1 cellular context compared by ENCODE assay signal in the genomic region with DNA sequence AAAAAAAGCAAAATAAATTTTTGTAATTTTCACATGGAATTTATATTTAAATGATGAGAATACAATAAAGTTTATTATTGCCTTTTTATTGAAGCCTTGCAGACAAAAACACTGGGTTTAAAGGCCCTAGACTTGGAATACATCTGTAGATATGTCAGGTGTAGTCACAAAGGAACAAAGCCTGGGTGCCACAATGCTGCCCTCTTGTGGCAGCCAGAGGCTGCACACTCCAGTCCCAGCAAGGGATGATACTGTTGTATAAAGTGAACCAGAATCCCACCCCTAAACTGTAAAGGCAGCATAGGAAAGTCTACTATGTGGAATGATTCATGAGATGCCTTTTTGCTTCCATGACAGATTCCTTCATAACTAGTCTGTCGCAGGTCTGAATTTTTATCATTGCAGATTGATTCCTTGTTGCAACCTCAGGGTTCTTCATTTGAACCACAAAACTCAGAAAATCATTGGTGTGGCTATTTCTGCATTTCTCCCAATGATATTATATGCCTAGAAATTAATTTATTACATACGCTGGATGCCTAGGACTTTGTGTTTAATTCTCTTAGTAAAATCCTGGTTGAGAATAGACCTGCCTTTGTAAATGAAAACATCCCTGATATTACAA.
A peak's percentile ranks its signal among the peaks of the same experiment; 100 is the strongest.
TF ChIP-seq lines count a peak whose summit lies in the region.

No MANE protein-coding gene starts in this region.

TF ChIP-seq in HepG2, 621 proteins besides CTCF, POLR2A, EP300 and RAD21 (continued from another document and continues in another):
- TF ChIP-seq ZNF513 (CRISPR knock-in tag; conservative IDR thresholded peaks at IDR 0.05) (no peak), SOX6 (IDR thresholded peaks at IDR 0.05) (no peak), SOX6 (CRISPR knock-in tag; IDR thresholded peaks at IDR 0.05) (peak; percentile 34; the same call in 1 of the 2 replicates), ASH2L (IDR thresholded peaks at IDR 0.05; ENCODE audit: insufficient read length, low read depth, low read length) (peak; percentile 37), ZBTB25 (CRISPR knock-in tag; IDR thresholded peaks at IDR 0.05) (peak; percentile 26; the same call in 1 of the 2 replicates), THAP11 (CRISPR knock-in tag; IDR thresholded peaks at IDR 0.05) (0 out of 2 replicates have a peak, but pooled peaks have one; percentile 25), ZNF326 (CRISPR knock-in tag; IDR thresholded peaks at IDR 0.05; ENCODE audit: borderline replicate concordance) (no peak), ZSCAN30 (CRISPR knock-in tag; IDR thresholded peaks at IDR 0.05) (no peak), ZNF557 (CRISPR knock-in tag; IDR thresholded peaks at IDR 0.05) (no peak), ZNF263 (CRISPR knock-in tag; IDR thresholded peaks at IDR 0.05) (no peak), BCL6 (CRISPR knock-in tag; IDR thresholded peaks at IDR 0.05) (0 out of 2 replicates have a peak, but pooled peaks have one; percentile 17), RFX3 (CRISPR knock-in tag; IDR thresholded peaks at IDR 0.05) (0 out of 2 replicates have a peak, but pooled peaks have one; percentile 7), ARID3A (IDR thresholded peaks at IDR 0.05; ENCODE audit: low read depth, low read length) (peak; percentile 19; the same call in 1 of the 2 replicates), REPIN1 (CRISPR knock-in tag; IDR thresholded peaks at IDR 0.05; ENCODE audit: borderline replicate concordance, low read depth) (0 out of 2 replicates have a peak, but pooled peaks have one; percentile 46), SMAD3 (CRISPR knock-in tag; IDR thresholded peaks at IDR 0.05) (peak; percentile 44; the same call in 1 of the 2 replicates), ZMAT5 (CRISPR knock-in tag; IDR thresholded peaks at IDR 0.05; ENCODE audit: borderline replicate concordance, low read depth) (no peak), PHF21A (CRISPR knock-in tag; IDR thresholded peaks at IDR 0.05) (no peak), KLF11 (CRISPR knock-in tag; IDR thresholded peaks at IDR 0.05) (0 out of 2 replicates have a peak, but pooled peaks have one; percentile 31), CENPBD1 (CRISPR knock-in tag; IDR thresholded peaks at IDR 0.05; ENCODE audit: borderline replicate concordance, low read depth) (no peak), KDM2A (CRISPR knock-in tag; IDR thresholded peaks at IDR 0.05; ENCODE audit: borderline replicate concordance, low read depth) (peak; percentile 56; the same call in 1 of the 2 replicates), KAT8 (CRISPR knock-in tag; IDR thresholded peaks at IDR 0.05) (peak; percentile 46; the same call in 1 of the 2 replicates), ZNF510 (CRISPR knock-in tag; IDR thresholded peaks at IDR 0.05; ENCODE audit: low read depth) (no peak), KLF16 (CRISPR knock-in tag; IDR thresholded peaks at IDR 0.05) (peak in 1 of 2 experiments; percentile 53; a peak in 1 of 4 replicates), TFAP4 (IDR thresholded peaks at IDR 0.05; ENCODE audit: borderline replicate concordance, low read depth) (0 out of 2 replicates have a peak, but pooled peaks have one; percentile 32), YEATS2 (CRISPR knock-in tag; IDR thresholded peaks at IDR 0.05; ENCODE audit: borderline replicate concordance) (peak; percentile 49; the same call in 1 of the 2 replicates), HDAC6 (IDR thresholded peaks at IDR 0.05; ENCODE audit: low read depth, low read length) (no peak), KLF13 (CRISPR knock-in tag; IDR thresholded peaks at IDR 0.05) (no peak), SSRP1 (CRISPR knock-in tag; IDR thresholded peaks at IDR 0.05) (no peak), ZNF776 (CRISPR knock-in tag; IDR thresholded peaks at IDR 0.05) (no peak), ZNF788 (CRISPR knock-in tag; IDR thresholded peaks at IDR 0.05; ENCODE audit: borderline replicate concordance) (0 out of 2 replicates have a peak, but pooled peaks have one; percentile 27), ZNF331 (CRISPR knock-in tag; IDR thresholded peaks at IDR 0.05) (0 out of 2 replicates have a peak, but pooled peaks have one; percentile 25), MIXL1 (CRISPR knock-in tag; IDR thresholded peaks at IDR 0.05) (peak; percentile 51; the same call in 1 of the 2 replicates)
- TF ChIP-seq, protein P1, sequence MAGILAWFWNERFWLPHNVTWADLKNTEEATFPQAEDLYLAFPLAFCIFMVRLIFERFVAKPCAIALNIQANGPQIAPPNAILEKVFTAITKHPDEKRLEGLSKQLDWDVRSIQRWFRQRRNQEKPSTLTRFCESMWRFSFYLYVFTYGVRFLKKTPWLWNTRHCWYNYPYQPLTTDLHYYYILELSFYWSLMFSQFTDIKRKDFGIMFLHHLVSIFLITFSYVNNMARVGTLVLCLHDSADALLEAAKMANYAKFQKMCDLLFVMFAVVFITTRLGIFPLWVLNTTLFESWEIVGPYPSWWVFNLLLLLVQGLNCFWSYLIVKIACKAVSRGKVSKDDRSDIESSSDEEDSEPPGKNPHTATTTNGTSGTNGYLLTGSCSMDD (CRISPR knock-in tag; IDR thresholded peaks at IDR 0.05): no peak
- TF ChIP-seq, protein P2, sequence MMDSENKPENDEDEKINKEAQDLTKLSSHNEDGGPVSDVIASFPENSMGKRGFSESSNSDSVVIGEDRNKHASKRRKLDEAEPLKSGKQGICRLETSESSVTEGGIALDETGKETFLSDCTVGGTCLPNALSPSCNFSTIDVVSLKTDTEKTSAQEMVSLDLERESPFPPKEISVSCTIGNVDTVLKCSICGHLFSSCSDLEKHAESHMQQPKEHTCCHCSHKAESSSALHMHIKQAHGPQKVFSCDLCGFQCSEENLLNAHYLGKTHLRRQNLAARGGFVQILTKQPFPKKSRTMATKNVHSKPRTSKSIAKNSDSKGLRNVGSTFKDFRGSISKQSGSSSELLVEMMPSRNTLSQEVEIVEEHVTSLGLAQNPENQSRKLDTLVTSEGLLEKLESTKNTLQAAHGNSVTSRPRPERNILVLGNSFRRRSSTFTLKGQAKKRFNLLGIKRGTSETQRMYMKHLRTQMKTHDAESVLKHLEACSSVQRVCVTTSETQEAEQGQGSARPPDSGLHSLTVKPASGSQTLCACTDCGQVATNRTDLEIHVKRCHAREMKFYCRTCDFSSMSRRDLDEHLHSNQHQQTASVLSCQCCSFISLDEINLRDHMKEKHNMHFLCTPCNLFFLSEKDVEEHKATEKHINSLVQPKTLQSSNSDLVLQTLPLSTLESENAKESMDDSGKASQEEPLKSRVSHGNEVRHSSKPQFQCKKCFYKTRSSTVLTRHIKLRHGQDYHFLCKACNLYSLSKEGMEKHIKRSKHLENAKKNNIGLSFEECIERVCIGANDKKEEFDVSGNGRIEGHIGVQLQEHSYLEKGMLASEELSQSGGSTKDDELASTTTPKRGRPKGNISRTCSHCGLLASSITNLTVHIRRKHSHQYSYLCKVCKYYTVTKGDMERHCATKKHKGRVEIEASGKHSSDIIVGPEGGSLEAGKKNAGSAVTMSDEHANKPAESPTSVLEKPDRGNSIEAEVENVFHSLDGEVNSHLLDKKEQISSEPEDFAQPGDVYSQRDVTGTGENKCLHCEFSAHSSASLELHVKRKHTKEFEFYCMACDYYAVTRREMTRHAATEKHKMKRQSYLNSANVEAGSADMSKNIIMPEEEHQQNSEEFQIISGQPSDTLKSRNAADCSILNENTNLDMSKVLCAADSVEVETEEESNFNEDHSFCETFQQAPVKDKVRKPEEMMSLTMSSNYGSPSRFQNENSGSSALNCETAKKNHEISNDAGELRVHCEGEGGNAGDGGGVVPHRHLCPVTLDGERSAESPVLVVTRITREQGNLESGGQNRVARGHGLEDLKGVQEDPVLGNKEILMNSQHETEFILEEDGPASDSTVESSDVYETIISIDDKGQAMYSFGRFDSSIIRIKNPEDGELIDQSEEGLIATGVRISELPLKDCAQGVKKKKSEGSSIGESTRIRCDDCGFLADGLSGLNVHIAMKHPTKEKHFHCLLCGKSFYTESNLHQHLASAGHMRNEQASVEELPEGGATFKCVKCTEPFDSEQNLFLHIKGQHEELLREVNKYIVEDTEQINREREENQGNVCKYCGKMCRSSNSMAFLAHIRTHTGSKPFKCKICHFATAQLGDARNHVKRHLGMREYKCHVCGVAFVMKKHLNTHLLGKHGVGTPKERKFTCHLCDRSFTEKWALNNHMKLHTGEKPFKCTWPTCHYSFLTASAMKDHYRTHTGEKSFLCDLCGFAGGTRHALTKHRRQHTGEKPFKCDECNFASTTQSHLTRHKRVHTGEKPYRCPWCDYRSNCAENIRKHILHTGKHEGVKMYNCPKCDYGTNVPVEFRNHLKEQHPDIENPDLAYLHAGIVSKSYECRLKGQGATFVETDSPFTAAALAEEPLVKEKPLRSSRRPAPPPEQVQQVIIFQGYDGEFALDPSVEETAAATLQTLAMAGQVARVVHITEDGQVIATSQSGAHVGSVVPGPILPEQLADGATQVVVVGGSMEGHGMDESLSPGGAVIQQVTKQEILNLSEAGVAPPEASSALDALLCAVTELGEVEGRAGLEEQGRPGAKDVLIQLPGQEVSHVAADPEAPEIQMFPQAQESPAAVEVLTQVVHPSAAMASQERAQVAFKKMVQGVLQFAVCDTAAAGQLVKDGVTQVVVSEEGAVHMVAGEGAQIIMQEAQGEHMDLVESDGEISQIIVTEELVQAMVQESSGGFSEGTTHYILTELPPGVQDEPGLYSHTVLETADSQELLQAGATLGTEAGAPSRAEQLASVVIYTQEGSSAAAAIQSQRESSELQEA (CRISPR knock-in tag; IDR thresholded peaks at IDR 0.05; ENCODE audit: not compliant biosample characterization): no peak
- TF ChIP-seq, protein P3, sequence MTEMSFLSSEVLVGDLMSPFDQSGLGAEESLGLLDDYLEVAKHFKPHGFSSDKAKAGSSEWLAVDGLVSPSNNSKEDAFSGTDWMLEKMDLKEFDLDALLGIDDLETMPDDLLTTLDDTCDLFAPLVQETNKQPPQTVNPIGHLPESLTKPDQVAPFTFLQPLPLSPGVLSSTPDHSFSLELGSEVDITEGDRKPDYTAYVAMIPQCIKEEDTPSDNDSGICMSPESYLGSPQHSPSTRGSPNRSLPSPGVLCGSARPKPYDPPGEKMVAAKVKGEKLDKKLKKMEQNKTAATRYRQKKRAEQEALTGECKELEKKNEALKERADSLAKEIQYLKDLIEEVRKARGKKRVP (CRISPR knock-in tag; IDR thresholded peaks at IDR 0.05): no peak
